ENCODE assay signal across 8 cellular contexts in the genomic region with DNA sequence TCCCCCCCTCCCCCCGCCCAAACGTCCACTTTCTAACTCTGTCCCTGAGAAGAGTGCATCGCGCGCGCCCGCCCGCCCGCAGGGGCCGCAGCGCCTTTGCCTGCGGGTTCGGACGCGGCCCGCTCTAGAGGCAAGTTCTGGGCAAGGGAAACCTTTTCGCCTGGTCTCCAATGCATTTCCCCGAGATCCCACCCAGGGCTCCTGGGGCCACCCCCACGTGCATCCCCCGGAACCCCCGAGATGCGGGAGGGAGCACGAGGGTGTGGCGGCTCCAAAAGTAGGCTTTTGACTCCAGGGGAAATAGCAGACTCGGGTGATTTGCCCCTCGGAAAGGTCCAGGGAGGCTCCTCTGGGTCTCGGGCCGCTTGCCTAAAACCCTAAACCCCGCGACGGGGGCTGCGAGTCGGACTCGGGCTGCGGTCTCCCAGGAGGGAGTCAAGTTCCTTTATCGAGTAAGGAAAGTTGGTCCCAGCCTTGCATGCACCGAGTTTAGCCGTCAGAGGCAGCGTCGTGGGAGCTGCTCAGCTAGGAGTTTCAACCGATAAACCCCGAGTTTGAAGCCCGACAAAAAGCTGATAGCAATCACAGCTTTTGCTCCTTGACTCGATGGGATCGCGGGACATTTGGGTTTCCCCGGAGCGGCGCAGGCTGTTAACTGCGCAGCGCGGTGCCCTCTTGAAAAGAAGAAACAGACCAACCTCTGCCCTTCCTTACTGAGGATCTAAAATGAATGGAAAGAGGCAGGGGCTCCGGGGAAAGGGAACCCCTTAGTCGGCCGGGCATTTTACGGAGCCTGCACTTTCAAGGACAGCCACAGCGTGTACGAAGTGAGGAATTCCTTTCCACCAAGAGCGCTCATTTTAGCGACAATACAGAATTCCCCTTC.
A peak's percentile ranks its signal among the peaks of the same experiment; 100 is the strongest.
DNase-seq lines count a peak whose midpoint lies in the region; ATAC-seq, FAIRE-seq and TF ChIP-seq lines count a peak whose summit lies in the region.

No MANE protein-coding gene starts in this region.

- H3K18ac ChIP-seq in mesendoderm (ENCODE audit: low read length) = peak overlapping the region; percentile 60

- no peak overlapping the region for H2BK5ac ChIP-seq in mesendoderm (ENCODE audit: low read length)

- no peaks in the 10 kb centered on the region for H3K79me2 ChIP-seq in mesendoderm (ENCODE audit: control insufficient read depth, insufficient read depth, low read length)

- intact Hi-C loops in dorsolateral prefrontal cortex (cut with DNase I) (no loop called here), upper lobe of right lung (cut with DNase I) (no loop called here), posterior cingulate gyrus (cut with DNase I) (loop anchor here (10.0 kb wide), 1 partner anchor 954 kb away; no protein-coding TSS in a partner anchor)

- no peak for ATAC-seq in upper lobe of right lung

- peak overlapping the region; percentile 64 for H3K4me2 ChIP-seq in mesendoderm (ENCODE audit: low read length)

- H3K4me1 ChIP-seq in NT2/D1 (ENCODE audit: insufficient read depth, insufficient read length) (no peaks in the 10 kb centered on the region), mesendoderm (ENCODE audit: control insufficient read depth, low read depth, low read length) (no peaks in the 10 kb centered on the region), upper lobe of right lung (peaks cover 14% of the 10 kb centered on the region)

- H3K56ac ChIP-seq in mesendoderm (ENCODE audit: low read length) = peak overlapping the region; percentile 85

- H2BK15ac ChIP-seq in mesendoderm (replicated peaks; ENCODE audit: low read depth) = no peak overlapping the region

- H3K9me3 ChIP-seq in NT2/D1 (ENCODE audit: insufficient read depth, low read length) = no peaks in the 10 kb centered on the region
- H3K9me3 ChIP-seq in upper lobe of right lung = no peaks in the 10 kb centered on the region

- H3K27me3 ChIP-seq in NT2/D1 (ENCODE audit: insufficient read depth, insufficient read length) (peaks cover 57% of the 10 kb centered on the region), dorsolateral prefrontal cortex (peaks cover 10 to 89% (median 71%) of the 10 kb centered on the region in 45 donors), mesendoderm (ENCODE audit: insufficient read depth, low read length, poor library complexity) (peaks cover 12% of the 10 kb centered on the region), upper lobe of right lung (peaks cover 33% of the 10 kb centered on the region)

- no peak overlapping the region for H2AK5ac ChIP-seq in mesendoderm (ENCODE audit: low read length)

- H3K79me1 ChIP-seq in mesendoderm (ENCODE audit: low read length) = no peaks in the 10 kb centered on the region

- H2BK120ac ChIP-seq in mesendoderm (ENCODE audit: low read depth, low read length) = no peak overlapping the region

- FAIRE-seq in D721Med (lab: Jason Lieb, UNC) = no peak

- DNase-seq in DMS79 (lab: John Stamatoyannopoulos, UW) (peak; percentile 47), NT2/D1 (ENCODE audit: low read depth, low spot score) (no peak), dorsolateral prefrontal cortex (no peak), mesendoderm (peak; percentile 67), upper lobe of right lung (no peak), posterior cingulate gyrus (no peak), D721Med (ENCODE audit: insufficient read length, low spot score) (no peak), NCI-H1694 (lab: John Stamatoyannopoulos, UW) (no peak)

- H3K27ac ChIP-seq in dorsolateral prefrontal cortex (peak overlapping the region in 11 of 59 donors; percentile 7 to 87 (median 40)), mesendoderm (ENCODE audit: low read depth, low read length) (no peak overlapping the region), upper lobe of right lung (peak overlapping the region; percentile 97)

- WGBS in mesendoderm (ENCODE audit: extremely low coverage, insufficient coverage, low lambda C conversion rate) = no CpG with 5 or more reads among the region's 60 CpGs

- H3K4ac ChIP-seq in mesendoderm (ENCODE audit: low read depth, low read length) = peak overlapping the region; percentile 65

- H3K4me3 ChIP-seq in NT2/D1 (ENCODE audit: insufficient read length, low read depth) (peak overlapping the region; percentile 62), dorsolateral prefrontal cortex (peak overlapping the region in 42 of 59 donors; percentile 4 to 78 (median 63)), mesendoderm (ENCODE audit: low read length) (peak overlapping the region; percentile 15), upper lobe of right lung (peak overlapping the region; percentile 77)

- H3K36me3 ChIP-seq in NT2/D1 (ENCODE audit: insufficient read depth, insufficient read length, low read length) (no peaks in the 10 kb centered on the region), mesendoderm (ENCODE audit: control insufficient read depth, insufficient read depth, low read length) (no peaks in the 10 kb centered on the region), upper lobe of right lung (no peaks in the 10 kb centered on the region)

- no peak overlapping the region for H3K23ac ChIP-seq in mesendoderm (ENCODE audit: low read length)

- no peak overlapping the region for H4K8ac ChIP-seq in mesendoderm (ENCODE audit: low read depth, low read length)

- no peak overlapping the region for H4K5ac ChIP-seq in mesendoderm (ENCODE audit: low read length)

- no peak for TF ChIP-seq CTCF in dorsolateral prefrontal cortex (IDR thresholded peaks at IDR 0.05 in 54 of 56, conservative IDR thresholded peaks at IDR 0.05 in 2 of 56; ENCODE audit: low read depth in 1 of 56, partially characterized antibody in 56 of 56)
- TF ChIP-seq CTCF in upper lobe of right lung (IDR thresholded peaks at IDR 0.05) = no peak
- no peak for TF ChIP-seq CTCF in D721Med (IDR thresholded peaks at IDR 0.05; ENCODE audit: insufficient read depth, missing control alignments)

- H3K9ac ChIP-seq in NT2/D1 (ENCODE audit: insufficient read length, low read depth) (peak overlapping the region; percentile 98), mesendoderm (ENCODE audit: low read length) (peak overlapping the region; percentile 60)

Comparison
In these comparisons a context has a peak if more than half of its experiments do, and no peak if none do; other contexts are left out.
1. DNase-seq: peak in DMS79 (single experiment) and mesendoderm (single experiment); none in NT2/D1 (single experiment), dorsolateral prefrontal cortex (0 of 10), upper lobe of right lung (single experiment), posterior cingulate gyrus (0 of 10), D721Med (single experiment) and NCI-H1694 (single experiment).
2. H3K4me3 ChIP-seq: peak in every context shown above with its lines; median percentile 77 in upper lobe of right lung; 63 in dorsolateral prefrontal cortex; 62 in NT2/D1; 15 in mesendoderm.